Comparison of ENCODE assay signal across 14 cellular contexts in genomic region chr3:150074277-150074676, GRCh38.
A peak's percentile ranks its signal among the peaks of the same experiment; 100 is the strongest.
DNase-seq lines count a peak whose midpoint lies in the region; ATAC-seq and TF ChIP-seq lines count a peak whose summit lies in the region.
"Had no signal": no experiment of that assay in that cellular context is flagged by ENCODE, and none has a peak within 500 bp of the region (broad histone marks: within the 10 kb centered on the region; RNA-seq: fewer than 3 reads in every experiment).

No MANE protein-coding gene starts in this region.

- H3K4me1 ChIP-seq in CD8-positive, alpha-beta memory T cell (ENCODE audit: insufficient read depth, low read length) = no peaks in the 10 kb centered on the region

- CTCF ChIA-PET in CD8-positive, alpha-beta memory T cell (lab: Charles Lee) = no interaction called here

- H3K4me1 Mint-ChIP-seq in nephron = peaks cover 74% of the 10 kb centered on the region
- no peaks in the 10 kb centered on the region for H3K4me1 Mint-ChIP-seq in CD8-positive, alpha-beta memory T cell

- H3K27ac Mint-ChIP-seq in nephron = peak overlapping the region; percentile 6 to 81 (median 75)
- no peak overlapping the region for H3K27ac Mint-ChIP-seq in CD8-positive, alpha-beta memory T cell

- peaks cover 3% of the 10 kb centered on the region for H3K9me3 Mint-ChIP-seq in nephron
- H3K9me3 Mint-ChIP-seq in CD8-positive, alpha-beta memory T cell = peaks cover 0 to 4% (median 3%) of the 10 kb centered on the region in 5 donors

- POLR2A ChIA-PET in CD8-positive, alpha-beta memory T cell (lab: Charles Lee) = no interaction called here

- H3K36me3 ChIP-seq in CD8-positive, alpha-beta memory T cell (ENCODE audit: insufficient read depth, low read length) = no peaks in the 10 kb centered on the region
- H3K36me3 ChIP-seq: right atrium auricular region had no signal

- TF ChIP-seq CTCF in nephron (IDR thresholded peaks at IDR 0.05; ENCODE audit: unreplicated experiment in 3 of 3) = no peak

- DNase-seq in CD1c-positive myeloid dendritic cell (ENCODE audit: extremely low spot score) (no peak), HuH-7 (ENCODE audit: low spot score) (no peak), DMS153 treated with DMSO at 0.1 percent for 48 hours (lab: John Stamatoyannopoulos, UW; ENCODE audit: unreplicated experiment) (no peak)
- DNase-seq in CD8-positive, alpha-beta memory T cell = no peak
- DNase-seq: activated T-cell treated with anti-CD3 and anti-CD28 coated beads for 4 hours, amygdala, NCI-H2029 treated with DMSO at 0.1 percent for 48 hours, RPMI8226 had no signal

- H3K27ac ChIP-seq in CD8-positive, alpha-beta memory T cell (ENCODE audit: low read depth, low read length) = no peak overlapping the region
- H3K27ac ChIP-seq: right atrium auricular region had no signal

- no peaks in the 10 kb centered on the region for H3K36me3 Mint-ChIP-seq in nephron (ENCODE audit: low read depth)
- no peaks in the 10 kb centered on the region for H3K36me3 Mint-ChIP-seq in CD8-positive, alpha-beta memory T cell

- no peaks in the 10 kb centered on the region for H3K27me3 ChIP-seq in CD8-positive, alpha-beta memory T cell (ENCODE audit: insufficient read depth, low read length, poor library complexity, severe bottlenecking)
- H3K27me3 ChIP-seq: right atrium auricular region had no signal

- H3K4me3 ChIP-seq in CD8-positive, alpha-beta memory T cell (ENCODE audit: low read length) = no peak overlapping the region
- H3K4me3 ChIP-seq: K562, right atrium auricular region had no signal

- H3K27me3 Mint-ChIP-seq in nephron (ENCODE audit: low read depth) = peaks cover 19% of the 10 kb centered on the region
- peaks cover 8 to 25% of the 10 kb centered on the region in 2 donors for H3K27me3 Mint-ChIP-seq in CD8-positive, alpha-beta memory T cell

- peak overlapping the region; percentile 23 to 39 (median 35) for H3K4me3 Mint-ChIP-seq in nephron
- no peak overlapping the region for H3K4me3 Mint-ChIP-seq in CD8-positive, alpha-beta memory T cell

- ATAC-seq in GM18867 (IDR thresholded peaks at IDR 0.05; ENCODE audit: unreplicated experiment) (peak; percentile 84), GM21737 (IDR thresholded peaks at IDR 0.05; ENCODE audit: unreplicated experiment) (peak; percentile 43), HG03439 (IDR thresholded peaks at IDR 0.05; ENCODE audit: unreplicated experiment) (peak; percentile 78)
- ATAC-seq: K562 had no signal

- no peaks in the 10 kb centered on the region for H3K9me3 ChIP-seq in CD8-positive, alpha-beta memory T cell (ENCODE audit: low read length)

Comparison
In these comparisons a context has a peak if more than half of its experiments do, and no peak if none do; other contexts are left out.
1. H3K27ac Mint-ChIP-seq: peak in nephron (3 of 3); none in CD8-positive, alpha-beta memory T cell (0 of 8).
2. H3K4me3 Mint-ChIP-seq: peak in nephron (3 of 3); none in CD8-positive, alpha-beta memory T cell (0 of 7).
3. Peak in every context shown above with its lines, with median percentiles within 50 percentile points of each other: ATAC-seq.